ENCODE assay signal across 8 cellular contexts in genomic region chr19:16184665-16185122, GRCh38. TPM values are rescaled to one million over a fixed set of nuclear protein-coding genes. Genes with fewer than 3 reads are reported as not detected.
A peak's percentile ranks its signal among the peaks of the same experiment; 100 is the strongest.
DNase-seq lines count a peak whose midpoint lies in the region; ATAC-seq, FAIRE-seq and TF ChIP-seq lines count a peak whose summit lies in the region.

No MANE protein-coding gene starts in this region.

- no peak for TF ChIP-seq EP300 in sigmoid colon (IDR thresholded peaks at IDR 0.05)

- H3K4me1 ChIP-seq in SJCRH30 (peaks cover 6% of the 10 kb centered on the region; the same call in 1 of the 2 replicates), sigmoid colon (peaks cover 0 to 25% (median 21%) of the 10 kb centered on the region in 4 donors)

- peak overlapping the region; percentile 76 for H3K4me3 ChIP-seq in SJCRH30
- peak overlapping the region; percentile 97 for H3K4me3 ChIP-seq in fibroblast of mammary gland (ENCODE audit: control insufficient read depth, low read depth, low read length)
- peak overlapping the region; percentile 81 to 90 (median 83) for H3K4me3 ChIP-seq in sigmoid colon

- TF ChIP-seq POLR2A in GM12892 (IDR thresholded peaks at IDR 0.05; ENCODE audit: low read depth, low read length), result no peak
- TF ChIP-seq POLR2A in sigmoid colon (IDR thresholded peaks at IDR 0.05), result no peak

- H3K36me3 ChIP-seq in SJCRH30 (peaks cover 16% of the 10 kb centered on the region), sigmoid colon (peaks cover 0 to 21% (median 0%) of the 10 kb centered on the region in 4 donors)

- ATAC-seq in HG03432 (IDR thresholded peaks at IDR 0.05; ENCODE audit: unreplicated experiment), result no peak

- intact Hi-C loops in sigmoid colon (cut with DNase I), result loop anchor here (1.0 to 5.0 kb wide), 3 partner anchors 13 to 347 kb away; partner anchors contain the start of genes AP1M1 and RAB8A

- no peaks in the 10 kb centered on the region for H3K9me3 ChIP-seq in SJCRH30 (replicated peaks)
- H3K9me3 ChIP-seq in sigmoid colon, result no peaks in the 10 kb centered on the region

- peak; percentile 76 for FAIRE-seq in GM12892 (lab: Jason Lieb, UNC)
- FAIRE-seq in frontal cortex (lab: Jason Lieb, UNC), result no peak
- FAIRE-seq in D721Med (lab: Jason Lieb, UNC), result no peak

- H3K27ac ChIP-seq in SJCRH30 (no peak overlapping the region), sigmoid colon (peak overlapping the region; percentile 83 to 87 (median 84))

- WGBS in sigmoid colon, 2 donors, result 37 to 41% methylated on average over 18 of the region's 18 CpGs

- no peak for TF ChIP-seq CTCF in fibroblast of mammary gland (conservative IDR thresholded peaks at IDR 0.05; ENCODE audit: control insufficient read depth, insufficient read depth, low read depth, low read length)
- peak in 1 of 4 experiments; percentile 19 for TF ChIP-seq CTCF in sigmoid colon (IDR thresholded peaks at IDR 0.05)
- no peak for TF ChIP-seq CTCF in D721Med (IDR thresholded peaks at IDR 0.05; ENCODE audit: insufficient read depth, missing control alignments)

- DNase-seq in GM12892 (ENCODE audit: insufficient read length) (no peak), SJCRH30 (no peak), fibroblast of mammary gland (ENCODE audit: low read depth) (no peak), sigmoid colon (no peak), frontal cortex (ENCODE audit: low spot score in 2 of 2) (no peak), D721Med (ENCODE audit: insufficient read length, low spot score) (no peak), NCI-H1105 (lab: John Stamatoyannopoulos, UW) (no peak)

- H3K27me3 ChIP-seq in SJCRH30, result no peaks in the 10 kb centered on the region
- no peaks in the 10 kb centered on the region for H3K27me3 ChIP-seq in sigmoid colon

RNA-seq across cellular contexts. Expression of gene FAM32A, which starts 0.5 kb away (rescaled TPM):
- 40.8 TPM for polyA plus RNA-seq in GM12892 (2012; ENCODE audit: missing spikeins)
- total RNA-seq in SJCRH30 (2014; rRNA removed; shearing (Covaris generic)), result 124 and 130 TPM in 2 replicates
- total RNA-seq in sigmoid colon (10 to 100 TPM; 86.9 to 97.7 (median 92.5) TPM), frontal cortex (122 TPM)
- 100 to 1,000 TPM in 2 of 3 donors, 10 to 100 TPM in 1; 90.2 to 239 (median 156) TPM for polyA plus RNA-seq in sigmoid colon

RNA-seq across cellular contexts. Expression of gene CIB3, which starts 11.4 kb away (rescaled TPM):
- not detected for polyA plus RNA-seq in GM12892 (2012; ENCODE audit: missing spikeins)
- not detected in 2 replicates for total RNA-seq in SJCRH30 (2014; rRNA removed; shearing (Covaris generic))
- total RNA-seq in sigmoid colon (not detected), frontal cortex (not detected)
- polyA plus RNA-seq in sigmoid colon, result under 1 TPM in 1 of 3 donors, not detected in 2; 0.69 TPM

RNA-seq across cellular contexts. Expression of gene AP1M1, which starts 13.0 kb away (rescaled TPM):
- 47.2 TPM for polyA plus RNA-seq in GM12892 (2012; ENCODE audit: missing spikeins)
- 102 and 104 TPM in 2 replicates for total RNA-seq in SJCRH30 (2014; rRNA removed; shearing (Covaris generic))
- total RNA-seq in sigmoid colon (10 to 100 TPM; 57.1 to 63.7 (median 60.8) TPM), frontal cortex (28.1 TPM)
- polyA plus RNA-seq in sigmoid colon, result 10 to 100 TPM; 18.7 to 37.8 (median 20.4) TPM

RNA-seq across cellular contexts. Expression of gene HSH2D, which starts 41.2 kb away (rescaled TPM):
- polyA plus RNA-seq in GM12892 (2012; ENCODE audit: missing spikeins), result 89.1 TPM
- total RNA-seq in SJCRH30 (2014; rRNA removed; shearing (Covaris generic)), result 0.23 and 0.42 TPM in 2 replicates
- total RNA-seq in sigmoid colon (1 to 10 TPM in 2 of 4 donors, not detected in 2; 2.5 to 3.3 TPM), frontal cortex (under 0.01 TPM)
- 10 to 100 TPM; 14.4 to 40.0 (median 22.9) TPM for polyA plus RNA-seq in sigmoid colon
